ENCODE assay signal across 31 cellular contexts in genomic region chr17:59172436-59173004, GRCh38.
"Had no signal": no experiment of that assay in that cellular context is flagged by ENCODE, and none has a peak within 500 bp of the region (broad histone marks: within the 10 kb centered on the region; RNA-seq: fewer than 3 reads in every experiment).

No MANE protein-coding gene starts in this region.

- H3K9me3 ChIP-seq: left lung, lower lobe of right lung, neutrophil, ovary, prostate gland, sigmoid colon, stomach, thoracic aorta, tibial artery, upper lobe of right lung had no signal

- H2AFZ ChIP-seq: neural progenitor cell had no signal

- H3K4me1 ChIP-seq: left lung, lower lobe of right lung, neural progenitor cell, prostate gland, sigmoid colon, stomach, tibial artery, upper lobe of right lung had no signal

- H3K36me3 ChIP-seq: lower lobe of right lung, ovary, prostate gland, sigmoid colon, thoracic aorta, tibial artery, upper lobe of right lung had no signal

- FAIRE-seq: kidney, small intestine, urothelium cell line had no signal

- DNase-seq: head of caudate nucleus; hippocampal formation; kidney; left colon; left lung; lower lobe of right lung; mammary epithelial cell; mesenchymal stem cell; naive B cell; natural killer cell; nephron progenitor cell; occipital lobe; ovary; retina; sigmoid colon; small intestine; stimulated activated CD4-positive, alpha-beta T cell treated with anti-CD3 and anti-CD28 coated beads, Interleukin-1b, Interleukin-23, amount 100 ng/mL, for 48 hours; stimulated activated CD4-positive, alpha-beta T cell treated with anti-CD3 and anti-CD28 coated beads, Interleukin-2, amount 100 ng/mL, for 48 hours; stimulated activated CD4-positive, alpha-beta T cell treated with anti-CD3 and anti-CD28 coated beads, Interleukin-4, amount 100 ng/mL, for 4 hours; stimulated activated naive B cell treated with anti-CD40 and anti-IgM and Interleukin-4, amounts not matched to agents 10 μg/mL and 1 μg/mL and 100 μg/mL, for 72 hours; stimulated activated naive CD8-positive, alpha-beta T cell treated with anti-CD3 and anti-CD28 coated beads, Interleukin-15, Interleukin-2, amounts not matched to agents 100 U/mL and 50 U/mL, for 24 hours; stomach; tibial artery; trophoblast cell; upper lobe of right lung had no signal

- H3K9ac ChIP-seq: neural progenitor cell had no signal

- H3K4me3 Mint-ChIP-seq: mesothelial cell of epicardium; natural killer cell; nephron progenitor cell; neural progenitor cell; stimulated activated naive B cell treated with anti-CD40 and anti-IgM and Interleukin-4, amounts not matched to agents 10 μg/mL and 1 μg/mL and 100 μg/mL, for 72 hours had no signal

- H3K9me3 Mint-ChIP-seq: natural killer cell; nephron progenitor cell; neural progenitor cell; stimulated activated naive B cell treated with anti-CD40 and anti-IgM and Interleukin-4, amounts not matched to agents 10 μg/mL and 1 μg/mL and 100 μg/mL, for 72 hours had no signal

- H3K27ac ChIP-seq: left lung, lower lobe of right lung, neural progenitor cell, neutrophil, ovary, prostate gland, sigmoid colon, stomach, thoracic aorta, tibial artery, upper lobe of right lung had no signal

- ATAC-seq: left colon; left lung; natural killer cell; stimulated activated naive B cell treated with anti-CD40 and anti-IgM and Interleukin-4, amounts not matched to agents 10 μg/mL and 1 μg/mL and 100 μg/mL, for 72 hours; stimulated activated naive CD8-positive, alpha-beta T cell treated with anti-CD3 and anti-CD28 coated beads, Interleukin-15, Interleukin-2, amounts not matched to agents 100 U/mL and 50 U/mL, for 24 hours; upper lobe of right lung had no signal

- H3K4me1 Mint-ChIP-seq: mesothelial cell of epicardium, neural progenitor cell had no signal

- H3K36me3 Mint-ChIP-seq: naive B cell, natural killer cell had no signal

- H3K27ac Mint-ChIP-seq: mesothelial cell of epicardium; naive B cell; natural killer cell; nephron progenitor cell; neural progenitor cell; stimulated activated naive B cell treated with anti-CD40 and anti-IgM and Interleukin-4, amounts not matched to agents 10 μg/mL and 1 μg/mL and 100 μg/mL, for 72 hours had no signal

- H3K27me3 ChIP-seq: left lung, neural progenitor cell, neutrophil, ovary, sigmoid colon, stomach, tibial artery, upper lobe of right lung had no signal

- H3K4me3 ChIP-seq: left lung, lower lobe of right lung, neural progenitor cell, ovary, prostate gland, sigmoid colon, stomach, thoracic aorta, tibial artery, upper lobe of right lung had no signal

- H3K27me3 Mint-ChIP-seq: naive B cell; stimulated activated naive B cell treated with anti-CD40 and anti-IgM and Interleukin-4, amounts not matched to agents 10 μg/mL and 1 μg/mL and 100 μg/mL, for 72 hours had no signal

- H3K4me2 ChIP-seq: neural progenitor cell had no signal
